ENCODE assay signal across 8 cellular contexts in the genomic region with DNA sequence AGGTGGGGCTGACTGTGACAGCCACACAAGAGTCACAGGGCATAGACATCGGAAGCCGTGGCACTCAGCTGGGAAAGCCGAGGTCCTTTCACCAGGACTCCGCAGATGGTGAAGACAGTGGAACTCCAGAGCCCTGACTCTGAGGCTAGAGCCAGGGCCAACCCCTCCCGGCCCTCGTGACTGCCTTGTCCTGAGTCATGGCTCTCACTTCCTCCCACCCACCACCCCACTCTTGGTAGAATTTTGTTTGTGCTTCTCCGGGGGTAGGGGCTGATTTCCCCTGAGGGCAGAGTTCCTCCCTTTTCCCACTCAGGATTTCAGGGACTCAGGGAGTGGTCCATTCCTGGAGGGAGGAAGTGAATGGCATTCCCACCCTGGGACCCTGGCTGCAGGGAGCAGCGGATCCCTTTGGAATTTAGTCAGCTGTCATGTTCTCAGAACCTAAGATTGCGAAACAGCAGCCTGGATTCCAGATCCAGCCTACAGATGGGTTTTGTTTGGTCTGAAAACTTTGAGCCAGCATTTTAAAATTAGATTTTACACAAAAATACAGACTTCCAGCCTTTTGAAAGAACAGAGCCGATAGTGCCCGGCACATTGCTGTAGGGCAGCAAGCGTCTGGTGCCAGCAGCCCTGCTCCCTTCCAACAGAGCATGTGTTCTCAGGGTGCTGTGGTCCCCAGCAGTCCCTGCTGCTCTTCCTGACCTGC. TPM values are rescaled to one million over a fixed set of nuclear protein-coding genes. Genes with fewer than 3 reads are reported as not detected.
DNase-seq lines count a peak whose midpoint lies in the region; ATAC-seq, FAIRE-seq and TF ChIP-seq lines count a peak whose summit lies in the region.

No MANE protein-coding gene starts in this region.

- H3K4me1 ChIP-seq in adrenal gland (replicated peaks in 1 of 2) = peaks cover 32 to 53% of the 10 kb centered on the region in 2 donors
- peaks cover 73% of the 10 kb centered on the region for H3K4me1 ChIP-seq in left ventricle myocardium inferior

- no peak for ATAC-seq in HG03432 (IDR thresholded peaks at IDR 0.05; ENCODE audit: unreplicated experiment)

- H3K27ac ChIP-seq in adrenal gland = peak overlapping the region; percentile 57 to 94 (median 86)
- peak overlapping the region; percentile 92 for H3K27ac ChIP-seq in left ventricle myocardium inferior (replicated peaks)

- H3K9me3 ChIP-seq in adrenal gland (replicated peaks in 1 of 3) (no peaks in the 10 kb centered on the region), left ventricle myocardium inferior (replicated peaks) (no peaks in the 10 kb centered on the region)

- no peak for FAIRE-seq in H54 (lab: Jason Lieb, UNC)

- no peak overlapping the region for H3K4me3 ChIP-seq in adrenal gland
- H3K4me3 ChIP-seq in left ventricle myocardium inferior = peak overlapping the region; percentile 30
- no peak overlapping the region for H3K4me3 ChIP-seq in skeletal muscle cell (ENCODE audit: low read depth, low read length)

- intact Hi-C loops in adrenal gland (cut with DNase I) (no loop called here), left ventricle myocardium inferior (cut with micrococcal nuclease) (no loop called here)

- DNase-seq in H54 (ENCODE audit: insufficient read length, low spot score) = peak; percentile 34
- DNase-seq in adrenal gland = peak; percentile 78 to 95 (median 93)
- DNase-seq in left ventricle myocardium inferior = peak; percentile 85
- peak; percentile 52 for DNase-seq in skeletal muscle cell (ENCODE audit: low read depth)
- DNase-seq in NCI-H187 (lab: John Stamatoyannopoulos, UW) = no peak
- DNase-seq in NCI-H187 treated with DMSO at 0.1 percent for 48 hours (lab: John Stamatoyannopoulos, UW) = no peak
- DNase-seq in NCI-H1092 (lab: John Stamatoyannopoulos, UW) = no peak

- TF ChIP-seq CTCF in adrenal gland (IDR thresholded peaks at IDR 0.05) = no peak
- TF ChIP-seq CTCF in left ventricle myocardium inferior (IDR thresholded peaks at IDR 0.05; ENCODE audit: borderline replicate concordance) = no peak

- H3K27me3 ChIP-seq in adrenal gland (no peaks in the 10 kb centered on the region), left ventricle myocardium inferior (ENCODE audit: low read depth) (no peaks in the 10 kb centered on the region)

- TF ChIP-seq POLR2A in H54 (IDR thresholded peaks at IDR 0.05; ENCODE audit: low read depth, low read length) = no peak
- peak in 1 of 2 donors; percentile 74 for TF ChIP-seq POLR2A in adrenal gland (IDR thresholded peaks at IDR 0.05)

- WGBS in adrenal gland, 4 donors = 6 to 15% (median 14%) methylated on average over 8 to 12 of the region's 12 CpGs

- H3K36me3 ChIP-seq in adrenal gland (replicated peaks in 1 of 2) = peaks cover 0 to 75% of the 10 kb centered on the region in 2 donors
- H3K36me3 ChIP-seq in left ventricle myocardium inferior = peaks cover 87% of the 10 kb centered on the region

RNA-seq across cellular contexts. Expression of a gene that starts 50.7 kb away (rescaled TPM):
- total RNA-seq in adrenal gland (100 to 1,000 TPM in 3 of 8 donors, 10 to 100 TPM in 5; 50.4 to 144 (median 90.5) TPM), left ventricle myocardium inferior (153 TPM)
- polyA plus RNA-seq in adrenal gland = 100 to 1,000 TPM in 1 of 3 donors, 10 to 100 TPM in 2; 35.1 to 198 (median 80.6) TPM

Comparison
In these comparisons a context has a peak if more than half of its experiments do, and no peak if none do; other contexts are left out.
1. DNase-seq: peak in H54 (single experiment), adrenal gland (7 of 7), left ventricle myocardium inferior (single experiment) and skeletal muscle cell (single experiment); none in NCI-H187 (0 of 2), NCI-H187 treated with DMSO at 0.1 percent for 48 hours (single experiment) and NCI-H1092 (single experiment).